Comparison of ENCODE assay signal across 1 cellular context in genomic region chr19:4130635-4131438, GRCh38.
A peak's percentile ranks its signal among the peaks of the same experiment; 100 is the strongest.
TF ChIP-seq lines count a peak whose summit lies in the region.

No MANE protein-coding gene starts in this region.

TF ChIP-seq in IMR-90, 13 proteins besides CTCF, POLR2A, EP300 and RAD21:
- TF ChIP-seq USF2 (IDR thresholded peaks at IDR 0.05; ENCODE audit: low read depth, low read length) = peak; percentile 90
- no peak for TF ChIP-seq ELK1 (IDR thresholded peaks at IDR 0.05; ENCODE audit: borderline replicate concordance, low read depth, low read length)
- TF ChIP-seq MAFK (IDR thresholded peaks at IDR 0.05; ENCODE audit: low read depth, low read length) = no peak; the same call in 1 of the 2 replicates
- no peak for TF ChIP-seq RCOR1 (IDR thresholded peaks at IDR 0.05; ENCODE audit: insufficient replicate concordance, low read length)
- no peak for TF ChIP-seq MAZ (IDR thresholded peaks at IDR 0.05; ENCODE audit: borderline replicate concordance, low read depth, low read length)
- peak; percentile 72; the same call in 1 of the 2 replicates for TF ChIP-seq FOS (IDR thresholded peaks at IDR 0.05; ENCODE audit: low read depth, low read length)
- TF ChIP-seq MXI1 (IDR thresholded peaks at IDR 0.05; ENCODE audit: borderline replicate concordance, low read depth, low read length) = no peak
- TF ChIP-seq NFE2L2 (IDR thresholded peaks at IDR 0.05; ENCODE audit: low read depth, low read length) = peak; percentile 77
- TF ChIP-seq CHD1 (IDR thresholded peaks at IDR 0.05; ENCODE audit: low read depth, low read length) = no peak
- no peak for TF ChIP-seq RFX5 (IDR thresholded peaks at IDR 0.05; ENCODE audit: low read depth, low read length)
- TF ChIP-seq SMC3 (IDR thresholded peaks at IDR 0.05; ENCODE audit: low read depth, low read length) = no peak
- TF ChIP-seq BHLHE40 (IDR thresholded peaks at IDR 0.05; ENCODE audit: low read depth, low read length) = peak; percentile 68; the same call in 1 of the 2 replicates
- TF ChIP-seq CEBPB (IDR thresholded peaks at IDR 0.05; ENCODE audit: low read depth, low read length) = peak; percentile 4; the same call in 1 of the 2 replicates
TF ChIP-seq in IMR-90: peak in this region for 5.
